Comparison of ENCODE assay signal across 16 cellular contexts in genomic region chr11:3135491-3136440, GRCh38. TPM values are rescaled to one million over a fixed set of nuclear protein-coding genes. Genes with fewer than 3 reads are reported as not detected.
DNase-seq lines count a peak whose midpoint lies in the region; ATAC-seq, FAIRE-seq and TF ChIP-seq lines count a peak whose summit lies in the region.
"Had no signal": no experiment of that assay in that cellular context is flagged by ENCODE, and none has a peak within 500 bp of the region (broad histone marks: within the 10 kb centered on the region; RNA-seq: fewer than 3 reads in every experiment).

No MANE protein-coding gene starts in this region.

- ATAC-seq in DND-41 (ENCODE audit: insufficient read depth, low read depth) (peak; percentile 56), HG03196 (IDR thresholded peaks at IDR 0.05; ENCODE audit: unreplicated experiment) (no peak)
- ATAC-seq in effector memory CD8-positive, alpha-beta T cell (replicated peaks) = peak; percentile 73

- peaks cover 97% of the 10 kb centered on the region for H4K20me1 ChIP-seq in DND-41 (ENCODE audit: insufficient read depth, low read length)
- H4K20me1 ChIP-seq in Loucy (ENCODE audit: insufficient read depth, low read length, poor library complexity, severe bottlenecking) = no peaks in the 10 kb centered on the region

- DNase-seq in DND-41 = peak; percentile 69
- peak; percentile 25 to 45 (median 38) for DNase-seq in effector memory CD8-positive, alpha-beta T cell
- peak; percentile 23 for DNase-seq in myocyte (ENCODE audit: low read depth)
- DNase-seq in amniotic stem cell (lab: John Stamatoyannopoulos, UW) = no peak
- DNase-seq in cortex of kidney (lab: John Stamatoyannopoulos, UW) = no peak
- no peak for DNase-seq in H54 (ENCODE audit: insufficient read length, low spot score)
- DNase-seq: Caco-2; NCI-H226; stimulated activated CD4-positive, alpha-beta T cell treated with anti-CD3 and anti-CD28 coated beads, Interleukin-2, amount 100 ng/mL, for 48 hours had no signal

- H3K27ac ChIP-seq in DND-41 (ENCODE audit: low read length) = peak overlapping the region; percentile 55
- H3K27ac ChIP-seq: ascending aorta, epithelial cell of prostate had no signal

- TF ChIP-seq POLR2A in H54 (IDR thresholded peaks at IDR 0.05; ENCODE audit: low read depth, low read length) = no peak

- H2AFZ ChIP-seq in DND-41 (ENCODE audit: low read depth, low read length) (no peak overlapping the region), Loucy (ENCODE audit: low read length) (no peak overlapping the region)

- H3K4me1 ChIP-seq in DND-41 (ENCODE audit: insufficient read depth, low read length) = peaks cover 14% of the 10 kb centered on the region
- peaks cover 68% of the 10 kb centered on the region for H3K4me1 ChIP-seq in Loucy (ENCODE audit: insufficient read depth, low read length, poor library complexity, severe bottlenecking)
- H3K4me1 ChIP-seq: Caco-2 had no signal

- no peak for FAIRE-seq in H54 (lab: Jason Lieb, UNC)
- FAIRE-seq: GM12892 had no signal

- H3K4me1 Mint-ChIP-seq in effector memory CD8-positive, alpha-beta T cell (ENCODE audit: low read depth in 2 of 2) = peaks cover 38 to 49% of the 10 kb centered on the region in 2 donors
- H3K4me1 Mint-ChIP-seq: IgD-negative memory B cell had no signal

- H3K27ac Mint-ChIP-seq in effector memory CD8-positive, alpha-beta T cell = peak overlapping the region; percentile 6 to 84

- peaks cover 4% of the 10 kb centered on the region for H3K36me3 Mint-ChIP-seq in effector memory CD8-positive, alpha-beta T cell (ENCODE audit: insufficient read depth)
- H3K36me3 Mint-ChIP-seq: IgD-negative memory B cell had no signal

- H3K9me3 Mint-ChIP-seq in effector memory CD8-positive, alpha-beta T cell = no peaks in the 10 kb centered on the region
- H3K9me3 Mint-ChIP-seq: neural crest cell had no signal

- H3K4me3 ChIP-seq in DND-41 (ENCODE audit: low read depth in 1 of 2, low read length in 2 of 2) (no peak overlapping the region), Loucy (ENCODE audit: low read length, poor library complexity, severe bottlenecking) (peak overlapping the region; percentile 60)
- H3K4me3 ChIP-seq: ascending aorta had no signal

- H3K9me3 ChIP-seq in DND-41 (ENCODE audit: insufficient read depth, low read length, severe bottlenecking) (no peaks in the 10 kb centered on the region), Loucy (ENCODE audit: insufficient read depth, low read depth, low read length) (no peaks in the 10 kb centered on the region)
- H3K9me3 ChIP-seq: ascending aorta, Caco-2 had no signal

- H3K4me2 ChIP-seq in DND-41 (ENCODE audit: insufficient read depth, low read length) (no peak overlapping the region), Loucy (ENCODE audit: low read depth, low read length, poor library complexity, severe bottlenecking) (peak overlapping the region; percentile 80)

- no peaks in the 10 kb centered on the region for H3K27me3 Mint-ChIP-seq in effector memory CD8-positive, alpha-beta T cell

- H3K79me2 ChIP-seq in DND-41 (ENCODE audit: insufficient read depth, low read length) (peaks cover 84% of the 10 kb centered on the region), Loucy (ENCODE audit: insufficient read depth, low read length) (peaks cover 60% of the 10 kb centered on the region)

- H3F3A ChIP-seq in Loucy (ENCODE audit: low read depth) = no peaks in the 10 kb centered on the region; the same call in 1 of the 2 replicates

- H3K9ac ChIP-seq in DND-41 (ENCODE audit: low read depth, low read length) (no peak overlapping the region), Loucy (ENCODE audit: low read depth, low read length, poor library complexity, severe bottlenecking) (peak overlapping the region; percentile 71)

- H3K4me3 Mint-ChIP-seq in effector memory CD8-positive, alpha-beta T cell = peak overlapping the region; percentile 60 to 74
- H3K4me3 Mint-ChIP-seq: neural crest cell had no signal

- H3K36me3 ChIP-seq in DND-41 (ENCODE audit: insufficient read depth, low read length) (peaks cover 41% of the 10 kb centered on the region), Loucy (ENCODE audit: insufficient read depth, low read length) (no peaks in the 10 kb centered on the region; the same call in 1 of the 2 replicates)

- H3K9me2 ChIP-seq in Loucy (replicated peaks; ENCODE audit: low read depth, low read length) = no peaks in the 10 kb centered on the region

- H3K27me3 ChIP-seq in DND-41 (ENCODE audit: insufficient read depth, low read length, poor library complexity) (no peaks in the 10 kb centered on the region), Loucy (ENCODE audit: insufficient read depth, low read length, poor library complexity, severe bottlenecking) (no peaks in the 10 kb centered on the region)
- H3K27me3 ChIP-seq: ascending aorta had no signal

- TF ChIP-seq CTCF in DND-41 (IDR thresholded peaks at IDR 0.05; ENCODE audit: borderline replicate concordance, extremely low read depth, low read length, poor library complexity, severe bottlenecking) = no peak
- peak; percentile 49 for TF ChIP-seq CTCF in Loucy (conservative IDR thresholded peaks at IDR 0.05; ENCODE audit: low read length)

RNA-seq across cellular contexts. Expression of gene OSBPL5, which starts 29.3 kb away (rescaled TPM):
- 14.7 and 21.2 TPM in 2 replicates for total RNA-seq in myocyte
- 27.2 TPM for polyA plus RNA-seq in myocyte (2012)

Comparison
In these comparisons a context has a peak if more than half of its experiments do, and no peak if none do; other contexts are left out.
1. DNase-seq: peak in DND-41 (single experiment), effector memory CD8-positive, alpha-beta T cell (3 of 3) and myocyte (single experiment); none in amniotic stem cell (single experiment), cortex of kidney (single experiment) and H54 (single experiment).